ENCODE assay signal across 12 cellular contexts in the genomic region with DNA sequence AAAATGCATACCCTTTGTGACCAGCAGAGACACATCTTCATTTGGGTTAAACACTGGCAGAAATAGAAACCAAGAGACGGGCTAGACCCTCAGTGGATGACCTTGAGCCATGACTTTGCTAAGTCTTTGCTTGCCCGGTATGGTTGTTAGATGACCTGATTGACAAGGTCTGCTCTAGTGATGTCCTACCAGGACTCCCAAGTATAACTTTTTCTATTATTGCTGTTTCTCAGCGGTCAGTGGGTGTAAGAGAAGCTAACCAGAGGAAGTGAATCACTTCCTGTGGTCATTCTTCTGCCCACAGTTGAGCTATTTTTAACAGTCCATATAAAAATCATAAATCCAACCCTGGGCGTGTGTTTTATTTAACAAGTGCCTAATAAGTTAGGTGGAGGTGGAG.
DNase-seq lines count a peak whose midpoint lies in the region; ATAC-seq, FAIRE-seq and TF ChIP-seq lines count a peak whose summit lies in the region.
"Had no signal": no experiment of that assay in that cellular context is flagged by ENCODE, and none has a peak within 500 bp of the region (broad histone marks: within the 10 kb centered on the region; RNA-seq: fewer than 3 reads in every experiment).

No MANE protein-coding gene starts in this region.

- no peak overlapping the region for H3K4me3 Mint-ChIP-seq in activated T-helper 2 cell treated with anti-CD3 and anti-CD28 coated beads, Interferon-gamma antibody, Interleukin-2, Interleukin-4, amounts not matched to agents 10 μg/mL and 5 μg/mL and 100 μg/mL, durations not matched to agents 14 hours and 24 hours and 36 hours (ENCODE audit: low read depth)
- H3K4me3 Mint-ChIP-seq: activated CD4-positive, alpha-beta T cell treated with anti-CD3 and anti-CD28 coated beads, Interleukin-2, amount 10 ng/mL, durations not matched to agents 24 days and 14 days; central memory CD8-positive, alpha-beta T cell had no signal

- intact Hi-C loops in activated T-helper 2 cell treated with anti-CD3 and anti-CD28 coated beads, Interferon-gamma antibody, Interleukin-2, Interleukin-4, amounts not matched to agents 10 μg/mL and 5 μg/mL and 100 μg/mL, durations not matched to agents 14 hours and 24 hours and 36 hours (cut with micrococcal nuclease) = no loop called here
- intact Hi-C loops in gastrocnemius medialis (cut with DNase I; ENCODE audit: low total_unique reads) = no loop called here

- TF ChIP-seq POLR2A in H54 (IDR thresholded peaks at IDR 0.05; ENCODE audit: low read depth, low read length) = no peak
- TF ChIP-seq POLR2A in gastrocnemius medialis (IDR thresholded peaks at IDR 0.05) = no peak

- H3K27me3 ChIP-seq in RWPE2 (ENCODE audit: insufficient read depth, poor library complexity, severe bottlenecking) = no peaks in the 10 kb centered on the region
- H3K27me3 ChIP-seq in HAP-1 (ENCODE audit: low read depth) = no peaks in the 10 kb centered on the region
- peaks cover 0 to 8% (median 6%) of the 10 kb centered on the region in 3 donors for H3K27me3 ChIP-seq in gastrocnemius medialis

- no peaks in the 10 kb centered on the region for H3K9me3 Mint-ChIP-seq in activated T-helper 2 cell treated with anti-CD3 and anti-CD28 coated beads, Interferon-gamma antibody, Interleukin-2, Interleukin-4, amounts not matched to agents 10 μg/mL and 5 μg/mL and 100 μg/mL, durations not matched to agents 14 hours and 24 hours and 36 hours
- H3K9me3 Mint-ChIP-seq: activated CD4-positive, alpha-beta T cell treated with anti-CD3 and anti-CD28 coated beads, Interleukin-2, amount 10 ng/mL, durations not matched to agents 24 days and 14 days; central memory CD8-positive, alpha-beta T cell had no signal

- H3K4me3 ChIP-seq in RWPE2 (ENCODE audit: severe bottlenecking) = no peak overlapping the region
- H3K4me3 ChIP-seq in HAP-1 = no peak overlapping the region
- H3K4me3 ChIP-seq in gastrocnemius medialis = no peak overlapping the region
- H3K4me3 ChIP-seq: sigmoid colon had no signal

- ATAC-seq in RWPE2 (ENCODE audit: low read depth) (peak; percentile 45), gastrocnemius medialis (no peak)

- H3K27ac ChIP-seq in RWPE2 (ENCODE audit: poor library complexity, severe bottlenecking) (no peak overlapping the region), gastrocnemius medialis (no peak overlapping the region)
- H3K27ac ChIP-seq: sigmoid colon had no signal

- H3K4me1 Mint-ChIP-seq in activated T-helper 2 cell treated with anti-CD3 and anti-CD28 coated beads, Interferon-gamma antibody, Interleukin-2, Interleukin-4, amounts not matched to agents 10 μg/mL and 5 μg/mL and 100 μg/mL, durations not matched to agents 14 hours and 24 hours and 36 hours (ENCODE audit: low read depth) = peaks cover 8% of the 10 kb centered on the region

- in situ Hi-C loops in HAP-1 (cut with MboI; ENCODE audit: low sequenced_read_pairs) (no loop called here), gastrocnemius medialis (cut with MboI; ENCODE audit: low sequenced_read_pairs in 4 of 4) (no loop called here)

- H3K9me3 ChIP-seq in RWPE2 (ENCODE audit: severe bottlenecking) (no peaks in the 10 kb centered on the region), HAP-1 (no peaks in the 10 kb centered on the region), gastrocnemius medialis (no peaks in the 10 kb centered on the region)
- H3K9me3 ChIP-seq: sigmoid colon had no signal

- no peak for FAIRE-seq in H54 (lab: Jason Lieb, UNC)

- H3K27ac Mint-ChIP-seq in activated T-helper 2 cell treated with anti-CD3 and anti-CD28 coated beads, Interferon-gamma antibody, Interleukin-2, Interleukin-4, amounts not matched to agents 10 μg/mL and 5 μg/mL and 100 μg/mL, durations not matched to agents 14 hours and 24 hours and 36 hours = no peak overlapping the region
- H3K27ac Mint-ChIP-seq: activated CD4-positive, alpha-beta T cell treated with anti-CD3 and anti-CD28 coated beads, Interleukin-2, amount 10 ng/mL, durations not matched to agents 24 days and 14 days had no signal

- TF ChIP-seq CTCF in RWPE2 (IDR thresholded peaks at IDR 0.05; ENCODE audit: poor library complexity, severe bottlenecking) = no peak
- TF ChIP-seq CTCF in gastrocnemius medialis (IDR thresholded peaks at IDR 0.05 in 4 of 5, conservative IDR thresholded peaks at IDR 0.05 in 1 of 5) = no peak

- peaks cover 9% of the 10 kb centered on the region for H3K4me1 ChIP-seq in RWPE2 (ENCODE audit: insufficient read depth, poor library complexity, severe bottlenecking)
- H3K4me1 ChIP-seq in HAP-1 = no peaks in the 10 kb centered on the region
- peaks cover 0 to 3% of the 10 kb centered on the region in 2 donors for H3K4me1 ChIP-seq in gastrocnemius medialis
- H3K4me1 ChIP-seq: sigmoid colon had no signal

- DNase-seq in CD1c-positive myeloid dendritic cell (ENCODE audit: extremely low spot score) (peak; percentile 90), H54 (ENCODE audit: insufficient read length, low spot score) (peak; percentile 46), RWPE2 (ENCODE audit: low spot score) (no peak), hepatic stellate cell (ENCODE audit: low spot score) (peak; percentile 59), ecto neural progenitor cell (ENCODE audit: low spot score) (no peak), HAP-1 (ENCODE audit: low spot score in 2 of 2) (no peak), gastrocnemius medialis (no peak)
- DNase-seq in activated T-helper 2 cell treated with anti-CD3 and anti-CD28 coated beads, Interferon-gamma antibody, Interleukin-2, Interleukin-4, amounts not matched to agents 10 μg/mL and 5 μg/mL and 100 μg/mL, durations not matched to agents 14 hours and 24 hours and 36 hours (ENCODE audit: low spot score) = no peak
- DNase-seq: activated CD4-positive, alpha-beta T cell treated with anti-CD3 and anti-CD28 coated beads, Interleukin-2, amount 10 ng/mL, durations not matched to agents 24 days and 14 days; DMS79; sigmoid colon had no signal

- peaks cover 21% of the 10 kb centered on the region for H3K27me3 Mint-ChIP-seq in activated T-helper 2 cell treated with anti-CD3 and anti-CD28 coated beads, Interferon-gamma antibody, Interleukin-2, Interleukin-4, amounts not matched to agents 10 μg/mL and 5 μg/mL and 100 μg/mL, durations not matched to agents 14 hours and 24 hours and 36 hours (ENCODE audit: low read depth)

- H3K36me3 ChIP-seq in RWPE2 (ENCODE audit: low read depth) = no peaks in the 10 kb centered on the region
- no peaks in the 10 kb centered on the region for H3K36me3 ChIP-seq in HAP-1 (replicated peaks)
- H3K36me3 ChIP-seq in gastrocnemius medialis = no peaks in the 10 kb centered on the region
- H3K36me3 ChIP-seq: sigmoid colon had no signal

- H3K36me3 Mint-ChIP-seq in activated T-helper 2 cell treated with anti-CD3 and anti-CD28 coated beads, Interferon-gamma antibody, Interleukin-2, Interleukin-4, amounts not matched to agents 10 μg/mL and 5 μg/mL and 100 μg/mL, durations not matched to agents 14 hours and 24 hours and 36 hours (ENCODE audit: low read depth) = no peaks in the 10 kb centered on the region

Comparison
In these comparisons a context has a peak if more than half of its experiments do, and no peak if none do; other contexts are left out.
1. DNase-seq: peak in CD1c-positive myeloid dendritic cell (single experiment), H54 (single experiment) and hepatic stellate cell (single experiment); none in RWPE2 (single experiment), ecto neural progenitor cell (single experiment), HAP-1 (0 of 2), activated T-helper 2 cell treated with anti-CD3 and anti-CD28 coated beads, Interferon-gamma antibody, Interleukin-2, Interleukin-4, amounts not matched to agents 10 μg/mL and 5 μg/mL and 100 μg/mL, durations not matched to agents 14 hours and 24 hours and 36 hours (single experiment) and gastrocnemius medialis (0 of 2).